ENCODE assay signal across 1 cellular context in the genomic region with DNA sequence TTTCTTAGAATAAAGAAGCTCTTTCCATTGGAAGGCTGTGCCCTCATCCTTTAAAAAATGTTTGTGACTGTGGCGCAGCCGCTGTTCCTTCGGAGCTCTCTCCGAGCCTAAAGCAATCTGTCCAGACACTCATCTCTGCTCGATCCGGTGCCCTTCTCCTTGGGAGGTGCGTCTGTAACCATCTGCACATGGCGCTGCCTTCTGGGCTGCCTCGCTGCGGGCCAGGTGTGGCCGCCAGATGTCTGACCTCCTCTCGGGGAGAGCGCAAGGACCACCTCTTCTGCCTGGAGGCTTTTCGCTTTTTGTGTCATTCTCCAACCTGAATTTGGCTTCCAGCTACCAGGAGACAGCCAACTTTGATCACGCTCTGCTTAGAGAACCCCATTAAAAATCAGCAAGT.
TF ChIP-seq lines count a peak whose summit lies in the region.

No MANE protein-coding gene starts in this region.

TF ChIP-seq in GM23338, 12 proteins besides CTCF, POLR2A, EP300 and RAD21 (continued from another document):
- TF ChIP-seq, protein P1, sequence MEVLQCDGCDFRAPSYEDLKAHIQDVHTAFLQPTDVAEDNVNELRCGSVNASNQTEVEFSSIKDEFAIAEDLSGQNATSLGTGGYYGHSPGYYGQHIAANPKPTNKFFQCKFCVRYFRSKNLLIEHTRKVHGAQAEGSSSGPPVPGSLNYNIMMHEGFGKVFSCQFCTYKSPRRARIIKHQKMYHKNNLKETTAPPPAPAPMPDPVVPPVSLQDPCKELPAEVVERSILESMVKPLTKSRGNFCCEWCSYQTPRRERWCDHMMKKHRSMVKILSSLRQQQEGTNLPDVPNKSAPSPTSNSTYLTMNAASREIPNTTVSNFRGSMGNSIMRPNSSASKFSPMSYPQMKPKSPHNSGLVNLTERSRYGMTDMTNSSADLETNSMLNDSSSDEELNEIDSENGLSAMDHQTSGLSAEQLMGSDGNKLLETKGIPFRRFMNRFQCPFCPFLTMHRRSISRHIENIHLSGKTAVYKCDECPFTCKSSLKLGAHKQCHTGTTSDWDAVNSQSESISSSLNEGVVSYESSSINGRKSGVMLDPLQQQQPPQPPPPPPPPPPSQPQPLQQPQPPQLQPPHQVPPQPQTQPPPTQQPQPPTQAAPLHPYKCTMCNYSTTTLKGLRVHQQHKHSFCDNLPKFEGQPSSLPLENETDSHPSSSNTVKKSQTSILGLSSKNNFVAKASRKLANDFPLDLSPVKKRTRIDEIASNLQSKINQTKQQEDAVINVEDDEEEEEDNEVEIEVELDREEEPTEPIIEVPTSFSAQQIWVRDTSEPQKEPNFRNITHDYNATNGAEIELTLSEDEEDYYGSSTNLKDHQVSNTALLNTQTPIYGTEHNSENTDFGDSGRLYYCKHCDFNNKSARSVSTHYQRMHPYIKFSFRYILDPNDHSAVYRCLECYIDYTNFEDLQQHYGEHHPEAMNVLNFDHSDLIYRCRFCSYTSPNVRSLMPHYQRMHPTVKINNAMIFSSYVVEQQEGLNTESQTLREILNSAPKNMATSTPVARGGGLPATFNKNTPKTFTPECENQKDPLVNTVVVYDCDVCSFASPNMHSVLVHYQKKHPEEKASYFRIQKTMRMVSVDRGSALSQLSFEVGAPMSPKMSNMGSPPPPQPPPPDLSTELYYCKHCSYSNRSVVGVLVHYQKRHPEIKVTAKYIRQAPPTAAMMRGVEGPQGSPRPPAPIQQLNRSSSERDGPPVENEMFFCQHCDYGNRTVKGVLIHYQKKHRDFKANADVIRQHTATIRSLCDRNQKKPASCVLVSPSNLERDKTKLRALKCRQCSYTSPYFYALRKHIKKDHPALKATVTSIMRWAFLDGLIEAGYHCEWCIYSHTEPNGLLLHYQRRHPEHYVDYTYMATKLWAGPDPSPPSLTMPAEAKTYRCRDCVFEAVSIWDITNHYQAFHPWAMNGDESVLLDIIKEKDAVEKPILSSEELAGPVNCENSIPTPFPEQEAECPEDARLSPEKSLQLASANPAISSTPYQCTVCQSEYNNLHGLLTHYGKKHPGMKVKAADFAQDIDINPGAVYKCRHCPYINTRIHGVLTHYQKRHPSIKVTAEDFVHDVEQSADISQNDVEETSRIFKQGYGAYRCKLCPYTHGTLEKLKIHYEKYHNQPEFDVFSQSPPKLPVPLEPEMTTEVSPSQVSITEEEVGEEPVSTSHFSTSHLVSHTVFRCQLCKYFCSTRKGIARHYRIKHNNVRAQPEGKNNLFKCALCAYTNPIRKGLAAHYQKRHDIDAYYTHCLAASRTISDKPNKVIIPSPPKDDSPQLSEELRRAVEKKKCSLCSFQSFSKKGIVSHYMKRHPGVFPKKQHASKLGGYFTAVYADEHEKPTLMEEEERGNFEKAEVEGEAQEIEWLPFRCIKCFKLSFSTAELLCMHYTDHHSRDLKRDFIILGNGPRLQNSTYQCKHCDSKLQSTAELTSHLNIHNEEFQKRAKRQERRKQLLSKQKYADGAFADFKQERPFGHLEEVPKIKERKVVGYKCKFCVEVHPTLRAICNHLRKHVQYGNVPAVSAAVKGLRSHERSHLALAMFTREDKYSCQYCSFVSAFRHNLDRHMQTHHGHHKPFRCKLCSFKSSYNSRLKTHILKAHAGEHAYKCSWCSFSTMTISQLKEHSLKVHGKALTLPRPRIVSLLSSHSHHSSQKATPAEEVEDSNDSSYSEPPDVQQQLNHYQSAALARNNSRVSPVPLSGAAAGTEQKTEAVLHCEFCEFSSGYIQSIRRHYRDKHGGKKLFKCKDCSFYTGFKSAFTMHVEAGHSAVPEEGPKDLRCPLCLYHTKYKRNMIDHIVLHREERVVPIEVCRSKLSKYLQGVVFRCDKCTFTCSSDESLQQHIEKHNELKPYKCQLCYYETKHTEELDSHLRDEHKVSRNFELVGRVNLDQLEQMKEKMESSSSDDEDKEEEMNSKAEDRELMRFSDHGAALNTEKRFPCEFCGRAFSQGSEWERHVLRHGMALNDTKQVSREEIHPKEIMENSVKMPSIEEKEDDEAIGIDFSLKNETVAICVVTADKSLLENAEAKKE (CRISPR knock-in tag; IDR thresholded peaks at IDR 0.05): no peak
- TF ChIP-seq EZH2 (IDR thresholded peaks at IDR 0.05; ENCODE audit: low read depth, unreplicated experiment): no peak
